In genomic region chr1:60978421-60979357, GRCh38 we compare ENCODE assay signal across 9 cellular contexts.
DNase-seq lines count a peak whose midpoint lies in the region; ATAC-seq and TF ChIP-seq lines count a peak whose summit lies in the region.
"Had no signal": no experiment of that assay in that cellular context is flagged by ENCODE, and none has a peak within 500 bp of the region (broad histone marks: within the 10 kb centered on the region; RNA-seq: fewer than 3 reads in every experiment).

No MANE protein-coding gene starts in this region.

- H3K27ac Mint-ChIP-seq in stimulated activated naive CD8-positive, alpha-beta T cell treated with anti-CD3 and anti-CD28 coated beads, Interleukin-15, amount 100 ng/mL, for 72 hours, result peak overlapping the region in 1 of 2 donors; percentile 67
- H3K27ac Mint-ChIP-seq: stimulated activated naive CD8-positive, alpha-beta T cell treated with anti-CD3 and anti-CD28 coated beads, Interleukin-15, Interleukin-2, amounts not matched to agents 100 ng/mL and 50 ng/mL, for 24 hours had no signal

- DNase-seq in Right ventricle myocardium inferior (ENCODE audit: missing footprints), result no peak
- DNase-seq in right atrium auricular region (ENCODE audit: low spot score), result no peak
- peak; percentile 55 for DNase-seq in NCI-H510A treated with DMSO at 0.1 percent for 48 hours (lab: John Stamatoyannopoulos, UW)
- peak; percentile 1 for DNase-seq in activated gamma-delta T cell treated with anti-CD3 and anti-CD28 coated beads, Interleukin-2, amount 50 U/mL, for 16 hours (ENCODE audit: low read depth)
- peak; percentile 46 for DNase-seq in hepatocyte (ENCODE audit: low spot score)
- DNase-seq in stimulated activated naive CD8-positive, alpha-beta T cell treated with anti-CD3 and anti-CD28 coated beads, Interleukin-15, amount 100 ng/mL, for 72 hours, result peak; percentile 20 to 43
- no peak for DNase-seq in pons (ENCODE audit: low spot score)

- 72% methylated on average over 4 of the region's 4 CpGs for WGBS in hepatocyte (ENCODE audit: low lambda C conversion rate, missing lambda C conversion rate)

- H3K4me1 ChIP-seq in right atrium auricular region (peaks cover 0 to 7% of the 10 kb centered on the region in 2 donors), hepatocyte (ENCODE audit: insufficient read depth) (peaks cover 8% of the 10 kb centered on the region)

- no peaks in the 10 kb centered on the region for H3K9me3 Mint-ChIP-seq in stimulated activated naive CD8-positive, alpha-beta T cell treated with anti-CD3 and anti-CD28 coated beads, Interleukin-15, amount 100 ng/mL, for 72 hours
- H3K9me3 Mint-ChIP-seq: stimulated activated naive CD8-positive, alpha-beta T cell treated with anti-CD3 and anti-CD28 coated beads, Interleukin-15, Interleukin-2, amounts not matched to agents 100 ng/mL and 50 ng/mL, for 24 hours had no signal

- no peaks in the 10 kb centered on the region for H4K20me1 ChIP-seq in hepatocyte (ENCODE audit: insufficient read depth, poor library complexity, severe bottlenecking)

- H3K36me3 ChIP-seq in right atrium auricular region (no peaks in the 10 kb centered on the region), hepatocyte (replicated peaks; ENCODE audit: insufficient read depth, low read depth) (no peaks in the 10 kb centered on the region)

- H3K27me3 ChIP-seq in right atrium auricular region (no peaks in the 10 kb centered on the region), hepatocyte (no peaks in the 10 kb centered on the region)

- ATAC-seq in Right ventricle myocardium inferior (peak; percentile 47), HG02759 (IDR thresholded peaks at IDR 0.05; ENCODE audit: unreplicated experiment) (peak; percentile 86)
- ATAC-seq in stimulated activated naive CD8-positive, alpha-beta T cell treated with anti-CD3 and anti-CD28 coated beads, Interleukin-15, amount 100 ng/mL, for 72 hours, result peak; percentile 92

- no peak overlapping the region for H2AFZ ChIP-seq in hepatocyte

- H3K4me2 ChIP-seq in hepatocyte, result no peak overlapping the region

- TF ChIP-seq CTCF in right atrium auricular region (IDR thresholded peaks at IDR 0.05), result peak in 1 of 2 donors; percentile 56
- peak; percentile 53 for TF ChIP-seq CTCF in hepatocyte (IDR thresholded peaks at IDR 0.05; ENCODE audit: poor library complexity)

- H3K4me1 Mint-ChIP-seq in stimulated activated naive CD8-positive, alpha-beta T cell treated with anti-CD3 and anti-CD28 coated beads, Interleukin-15, amount 100 ng/mL, for 72 hours, result peaks cover 10% of the 10 kb centered on the region

- no peak overlapping the region for H3K4me3 ChIP-seq in right atrium auricular region
- no peak overlapping the region for H3K4me3 ChIP-seq in hepatocyte

- no peak overlapping the region for H3K27ac ChIP-seq in right atrium auricular region
- no peak overlapping the region for H3K27ac ChIP-seq in hepatocyte

- H3K27me3 Mint-ChIP-seq in stimulated activated naive CD8-positive, alpha-beta T cell treated with anti-CD3 and anti-CD28 coated beads, Interleukin-15, amount 100 ng/mL, for 72 hours, result no peaks in the 10 kb centered on the region
- H3K27me3 Mint-ChIP-seq: stimulated activated naive CD8-positive, alpha-beta T cell treated with anti-CD3 and anti-CD28 coated beads, Interleukin-15, Interleukin-2, amounts not matched to agents 100 ng/mL and 50 ng/mL, for 24 hours had no signal

- intact Hi-C loops in Right ventricle myocardium inferior (cut with DNase I), result loop anchor here (2.0 kb wide), 1 partner anchor 610 kb away; no protein-coding TSS in a partner anchor

- no peaks in the 10 kb centered on the region for H3K9me2 ChIP-seq in hepatocyte (replicated peaks; ENCODE audit: insufficient read depth)

- H3K9me3 ChIP-seq in right atrium auricular region (no peaks in the 10 kb centered on the region), hepatocyte (ENCODE audit: low read depth) (no peaks in the 10 kb centered on the region)

- H3K4me3 Mint-ChIP-seq in stimulated activated naive CD8-positive, alpha-beta T cell treated with anti-CD3 and anti-CD28 coated beads, Interleukin-15, amount 100 ng/mL, for 72 hours, result peak overlapping the region; percentile 21 to 45
- H3K4me3 Mint-ChIP-seq: stimulated activated naive CD8-positive, alpha-beta T cell treated with anti-CD3 and anti-CD28 coated beads, Interleukin-15, Interleukin-2, amounts not matched to agents 100 ng/mL and 50 ng/mL, for 24 hours had no signal

- H3K79me2 ChIP-seq in hepatocyte, result no peaks in the 10 kb centered on the region

Comparison
In these comparisons a context has a peak if more than half of its experiments do, and no peak if none do; other contexts are left out.
1. DNase-seq: peak in NCI-H510A treated with DMSO at 0.1 percent for 48 hours (single experiment), activated gamma-delta T cell treated with anti-CD3 and anti-CD28 coated beads, Interleukin-2, amount 50 U/mL, for 16 hours (single experiment), hepatocyte (single experiment) and stimulated activated naive CD8-positive, alpha-beta T cell treated with anti-CD3 and anti-CD28 coated beads, Interleukin-15, amount 100 ng/mL, for 72 hours (2 of 2); none in Right ventricle myocardium inferior (single experiment), right atrium auricular region (single experiment) and pons (single experiment).
2. Peak in every context shown above with its lines, with median percentiles within 50 percentile points of each other: ATAC-seq.